11 cellular contexts compared by ENCODE assay signal in the genomic region with DNA sequence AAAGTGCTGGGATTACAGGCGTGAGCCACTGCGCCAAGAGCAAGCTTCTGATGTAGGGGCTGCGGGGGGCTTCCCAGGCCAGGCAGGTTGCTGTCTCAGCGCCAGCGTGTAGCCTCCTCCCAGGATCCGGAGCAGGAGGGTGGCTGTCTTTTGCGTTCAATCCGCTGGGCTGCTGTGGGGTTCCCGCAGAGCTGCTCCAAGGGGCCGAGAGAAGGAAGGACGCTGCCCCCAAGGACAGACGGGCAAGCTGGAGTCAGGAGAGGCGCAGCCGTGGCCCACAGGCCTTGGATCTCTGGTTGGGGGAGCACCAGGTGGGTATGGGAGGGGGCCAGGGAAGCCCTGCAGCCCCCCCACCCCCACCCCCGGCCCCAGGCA. TPM values are rescaled to one million over a fixed set of nuclear protein-coding genes. Genes with fewer than 3 reads are reported as not detected.
DNase-seq lines count a peak whose midpoint lies in the region; ATAC-seq and TF ChIP-seq lines count a peak whose summit lies in the region.
"Had no signal": no experiment of that assay in that cellular context is flagged by ENCODE, and none has a peak within 500 bp of the region (broad histone marks: within the 10 kb centered on the region; RNA-seq: fewer than 3 reads in every experiment).

No MANE protein-coding gene starts in this region.

- H3F3A ChIP-seq in smooth muscle cell (ENCODE audit: low read depth) = peaks cover 10% of the 10 kb centered on the region

- no peaks in the 10 kb centered on the region for H3K27me3 Mint-ChIP-seq in MCF 10A (ENCODE audit: insufficient read depth, unreplicated experiment)
- H3K27me3 Mint-ChIP-seq: activated B cell treated with CpG ODN at 0.5 μM for 24 hours; activated naive CD8-positive, alpha-beta T cell treated with anti-CD3 and anti-CD28 coated beads, Interleukin-2, amount 50 U/mL, for 24 hours had no signal

- H3K36me3 ChIP-seq in HCT116 (ENCODE audit: control insufficient read depth in 1 of 2, insufficient read depth in 2 of 2, low read length in 2 of 2) = no peaks in the 10 kb centered on the region
- no peaks in the 10 kb centered on the region for H3K36me3 ChIP-seq in iPS-20b (ENCODE audit: insufficient read depth, low read depth, low read length)
- H3K36me3 ChIP-seq in smooth muscle cell (ENCODE audit: low read depth) = no peaks in the 10 kb centered on the region
- no peaks in the 10 kb centered on the region for H3K36me3 ChIP-seq in OCI-LY7 (ENCODE audit: insufficient read depth, low read length)

- TF ChIP-seq CTCF in HCT116 (IDR thresholded peaks at IDR 0.05 in 2 of 3, conservative IDR thresholded peaks at IDR 0.05 in 1 of 3; ENCODE audit: borderline replicate concordance in 1 of 3, insufficient read depth in 1 of 3, low read depth in 2 of 3, low read length in 2 of 3) (no peak), MCF 10A (IDR thresholded peaks at IDR 0.05; ENCODE audit: unreplicated experiment) (no peak), smooth muscle cell (IDR thresholded peaks at IDR 0.05; ENCODE audit: borderline replicate concordance, insufficient read depth, poor library complexity, severe bottlenecking) (no peak), OCI-LY7 (conservative IDR thresholded peaks at IDR 0.05; ENCODE audit: low read length) (no peak)

- H3K9ac ChIP-seq in HCT116 (ENCODE audit: low read length) (peak overlapping the region; percentile 83), iPS-20b (ENCODE audit: low read depth, low read length) (peak overlapping the region; percentile 64; the same call in 1 of the 2 replicates), smooth muscle cell (ENCODE audit: low read depth) (peak overlapping the region; percentile 95)

- H3K4me1 ChIP-seq in HCT116 (ENCODE audit: control insufficient read depth in 1 of 2, insufficient read depth in 2 of 2, low read length in 2 of 2) (peaks cover 25 to 36% of the 10 kb centered on the region in 2 experiments), iPS-20b (ENCODE audit: insufficient read depth, low read length) (no peaks in the 10 kb centered on the region; the same call in 1 of the 2 replicates), smooth muscle cell (ENCODE audit: low read depth) (peaks cover 39% of the 10 kb centered on the region), OCI-LY7 (ENCODE audit: insufficient read depth, low read length, poor library complexity, severe bottlenecking) (no peaks in the 10 kb centered on the region)

- H4K20me1 ChIP-seq in HCT116 (ENCODE audit: insufficient read depth) (no peaks in the 10 kb centered on the region), smooth muscle cell (ENCODE audit: low read depth) (no peaks in the 10 kb centered on the region), OCI-LY7 (ENCODE audit: insufficient read depth, low read length) (no peaks in the 10 kb centered on the region; the same call in 1 of the 2 replicates)

- TF ChIP-seq POLR2A in HCT116 (IDR thresholded peaks at IDR 0.05; ENCODE audit: borderline replicate concordance, extremely low read depth, insufficient read depth, insufficient read length) = no peak

- intact Hi-C loops in HCT116 (cut with micrococcal nuclease) = no loop called here
- intact Hi-C loops in MCF 10A (cut with micrococcal nuclease) = loop anchor here (1.0 kb wide), 1 partner anchor 18 kb away; no protein-coding TSS in a partner anchor
- intact Hi-C loops in OCI-LY7 (cut with micrococcal nuclease; ENCODE audit: unreplicated experiment) = no loop called here

- ATAC-seq in HCT116 = peak; percentile 37
- no peak for ATAC-seq in GM18519 (IDR thresholded peaks at IDR 0.05; ENCODE audit: low FRiP score, unreplicated experiment)
- no peak for ATAC-seq in HG03565 (IDR thresholded peaks at IDR 0.05; ENCODE audit: unreplicated experiment)

- no peaks in the 10 kb centered on the region for H3K79me2 ChIP-seq in HCT116 (ENCODE audit: insufficient read depth, low read length)
- H3K79me2 ChIP-seq in smooth muscle cell (ENCODE audit: low read depth) = no peaks in the 10 kb centered on the region
- H3K79me2 ChIP-seq in OCI-LY7 (ENCODE audit: insufficient read depth, low read depth, low read length) = no peaks in the 10 kb centered on the region

- BruUV-seq in HCT116 (replicated peaks; lab: Mats Ljungman, UMichigan) (no TSS peak), MCF 10A (replicated peaks; lab: Mats Ljungman, UMichigan) (no TSS peak), OCI-LY7 (replicated peaks; lab: Mats Ljungman, UMichigan) (no TSS peak)

- DNase-seq in HCT116 (ENCODE audit: low read depth, low spot score) (no peak), MCF 10A (ENCODE audit: unreplicated experiment) (no peak), smooth muscle cell (lab: John Stamatoyannopoulos, UW; ENCODE audit: unreplicated experiment) (no peak), midbrain (lab: John Stamatoyannopoulos, UW) (no peak), OCI-LY7 (ENCODE audit: low spot score) (no peak)
- DNase-seq: NCI-H510A had no signal

- no peaks in the 10 kb centered on the region for H3K27me3 ChIP-seq in HCT116 (ENCODE audit: insufficient read depth, low read length)
- no peaks in the 10 kb centered on the region for H3K27me3 ChIP-seq in iPS-20b (ENCODE audit: insufficient read depth, low read length)
- H3K27me3 ChIP-seq in smooth muscle cell (ENCODE audit: low read depth) = no peaks in the 10 kb centered on the region

- peak overlapping the region; percentile 40 to 62 for H3K4me3 ChIP-seq in HCT116 (replicated peaks in 1 of 2; ENCODE audit: low read depth in 1 of 2, low read length in 2 of 2)
- H3K4me3 ChIP-seq in iPS-20b (ENCODE audit: low read length) = peak overlapping the region; percentile 65; the same call in 1 of the 2 replicates
- H3K4me3 ChIP-seq in smooth muscle cell = no peak overlapping the region
- no peak overlapping the region for H3K4me3 ChIP-seq in OCI-LY7 (ENCODE audit: low read depth, low read length, poor library complexity, severe bottlenecking)

- no peak overlapping the region for H2AFZ ChIP-seq in HCT116 (ENCODE audit: low read depth, low read length, poor library complexity, severe bottlenecking)
- H2AFZ ChIP-seq in smooth muscle cell (ENCODE audit: low read depth) = no peak overlapping the region
- H2AFZ ChIP-seq in OCI-LY7 (ENCODE audit: low read length) = no peak overlapping the region

- H3K36me3 Mint-ChIP-seq in MCF 10A (ENCODE audit: insufficient read depth, unreplicated experiment) = peaks cover 2% of the 10 kb centered on the region

- H3K9me3 ChIP-seq in HCT116 (ENCODE audit: control insufficient read depth in 1 of 2, insufficient read depth in 1 of 2, low read depth in 1 of 2, low read length in 2 of 2) (no peaks in the 10 kb centered on the region), iPS-20b (ENCODE audit: insufficient read depth, low read depth, low read length) (no peaks in the 10 kb centered on the region), smooth muscle cell (replicated peaks; ENCODE audit: low read depth) (no peaks in the 10 kb centered on the region), OCI-LY7 (ENCODE audit: low read length) (no peaks in the 10 kb centered on the region)

- H3K4me3 Mint-ChIP-seq in MCF 10A (ENCODE audit: unreplicated experiment) = no peak overlapping the region
- H3K4me3 Mint-ChIP-seq: activated naive CD8-positive, alpha-beta T cell treated with anti-CD3 and anti-CD28 coated beads, Interleukin-2, amount 50 U/mL, for 24 hours had no signal

- 34% methylated on average over 15 of the region's 15 CpGs for WGBS in smooth muscle cell (ENCODE audit: low lambda C conversion rate)

- peaks cover 21% of the 10 kb centered on the region for H3K4me1 Mint-ChIP-seq in MCF 10A (ENCODE audit: insufficient read depth, unreplicated experiment)

- H3K27ac ChIP-seq in HCT116 (ENCODE audit: low read depth, low read length) = peak overlapping the region; percentile 87
- peak overlapping the region; percentile 87 for H3K27ac ChIP-seq in iPS-20b (ENCODE audit: low read length)
- H3K27ac ChIP-seq in smooth muscle cell (ENCODE audit: low read depth) = peak overlapping the region; percentile 98
- H3K27ac ChIP-seq in OCI-LY7 (ENCODE audit: low read depth, low read length, poor library complexity, severe bottlenecking) = no peak overlapping the region

- H3K27ac Mint-ChIP-seq in MCF 10A (ENCODE audit: low read depth, unreplicated experiment) = peak overlapping the region; percentile 83
- H3K27ac Mint-ChIP-seq: activated B cell treated with CpG ODN at 0.5 μM for 24 hours; activated naive CD8-positive, alpha-beta T cell treated with anti-CD3 and anti-CD28 coated beads, Interleukin-2, amount 50 U/mL, for 24 hours had no signal

- CTCF ChIA-PET in HCT116 (lab: Charles Lee) (interaction anchor here (1.1 kb wide), 2 partner anchors 12 to 170 kb away, joined by 3 read pairs; no protein-coding TSS in a partner anchor), MCF 10A (lab: Yijun Ruan, JAX) (interaction anchor here (0.5 to 5.0 kb wide), 6 partner anchors 17 to 199 kb away, joined by 3 to 27 read pairs (median 6); partner anchors contain the start of gene FAAP20), OCI-LY7 (lab: Charles Lee; ENCODE audit: unreplicated experiment) (no interaction called here)

- no peaks in the 10 kb centered on the region for H3K9me2 ChIP-seq in HCT116 (ENCODE audit: insufficient read depth)
- no peaks in the 10 kb centered on the region for H3K9me2 ChIP-seq in OCI-LY7 (ENCODE audit: insufficient read depth, low read length)

- POLR2A ChIA-PET in HCT116 (lab: Charles Lee) = interaction anchor here (0.8 to 1.0 kb wide), 2 partner anchors 9 to 169 kb away, joined by 3 to 5 read pairs; no protein-coding TSS in a partner anchor
- POLR2A ChIA-PET in MCF 10A (lab: Yijun Ruan, JAX) = interaction anchor here (0.7 to 2.0 kb wide), 4 partner anchors 17 to 179 kb away, joined by 3 to 15 read pairs (median 8); partner anchors contain the start of genes MORN1, RER1 and SKI
- POLR2A ChIA-PET in OCI-LY7 (lab: Charles Lee) = no interaction called here

- no peak for TF ChIP-seq RAD21 in HCT116 (IDR thresholded peaks at IDR 0.05; ENCODE audit: low read depth)

- H3K4me2 ChIP-seq in HCT116 (ENCODE audit: low read length) = peak overlapping the region; percentile 99
- peak overlapping the region; percentile 81 for H3K4me2 ChIP-seq in smooth muscle cell
- no peak overlapping the region for H3K4me2 ChIP-seq in OCI-LY7 (ENCODE audit: low read length)

- RAD21 ChIA-PET in HCT116 (lab: Charles Lee; ENCODE audit: low non-redundant PET in 1 of 2, low total read pairs in 2 of 2, uncharacterized antibody in 2 of 2, unreplicated experiment in 2 of 2) = interaction anchor here in 1 of 2 experiments (0.6 kb wide), 1 partner anchor 13 kb away, joined by 5 read pairs; no protein-coding TSS in a partner anchor

- H3K9me3 Mint-ChIP-seq in MCF 10A (ENCODE audit: unreplicated experiment) = no peaks in the 10 kb centered on the region
- H3K9me3 Mint-ChIP-seq: activated B cell treated with CpG ODN at 0.5 μM for 24 hours; activated naive CD8-positive, alpha-beta T cell treated with anti-CD3 and anti-CD28 coated beads, Interleukin-2, amount 50 U/mL, for 24 hours had no signal

RNA-seq across cellular contexts. Expression of gene SKI, which starts 16.0 kb away (rescaled TPM):
- total RNA-seq in HCT116 (2021; ENCODE audit: unreplicated experiment) (56.2 TPM), MCF 10A (2022) (42.7 and 53.7 TPM in 2 replicates), smooth muscle cell (14.4 and 19.6 TPM in 2 replicates), OCI-LY7 (2022) (10.0 and 11.7 TPM in 2 replicates)
- polyA plus RNA-seq in HCT116 (2012) = 16.0 and 16.1 TPM in 2 replicates
- polyA plus RNA-seq in smooth muscle cell = 4.2 and 6.8 TPM in 2 replicates
- total RNA-seq in OCI-LY7 (2014; rRNA removed; shearing (Covaris generic)) = 3.4 and 4.7 TPM in 2 replicates

RNA-seq across cellular contexts. Expression of gene FAAP20, which starts 17.6 kb away (rescaled TPM):
- total RNA-seq in HCT116 (2021; ENCODE audit: unreplicated experiment) (112 TPM), MCF 10A (2022) (75.9 and 88.8 TPM in 2 replicates), smooth muscle cell (33.1 and 39.8 TPM in 2 replicates), OCI-LY7 (2022) (55.4 and 55.7 TPM in 2 replicates)
- polyA plus RNA-seq in HCT116 (2012) = 50.0 and 53.3 TPM in 2 replicates
- 152 and 162 TPM in 2 replicates for polyA plus RNA-seq in smooth muscle cell
- 25.7 and 47.4 TPM in 2 replicates for total RNA-seq in OCI-LY7 (2014; rRNA removed; shearing (Covaris generic))

Comparison
In these comparisons a context has a peak if more than half of its experiments do, and no peak if none do; other contexts are left out.
1. H3K4me3 ChIP-seq: peak in HCT116 (2 of 2) and iPS-20b (single experiment); none in smooth muscle cell (single experiment) and OCI-LY7 (single experiment).
2. Peak in every context shown above with its lines, with median percentiles within 50 percentile points of each other: H3K9ac ChIP-seq.